ENCODE assay signal across 8 cellular contexts in genomic region chr11:43238341-43238740, GRCh38.
"Had no signal": no experiment of that assay in that cellular context is flagged by ENCODE, and none has a peak within 500 bp of the region (broad histone marks: within the 10 kb centered on the region; RNA-seq: fewer than 3 reads in every experiment).

No MANE protein-coding gene starts in this region.

- H3K4me3 ChIP-seq: GM12878 had no signal

- DNase-seq: GDM1, GF-D8 had no signal

- FAIRE-seq: G401.6, GM12878, GM12891, GM12892, GM18507, GM19239 had no signal

- ATAC-seq: GM12878 had no signal
